Comparison of ENCODE assay signal across 2 cellular contexts in the genomic region with DNA sequence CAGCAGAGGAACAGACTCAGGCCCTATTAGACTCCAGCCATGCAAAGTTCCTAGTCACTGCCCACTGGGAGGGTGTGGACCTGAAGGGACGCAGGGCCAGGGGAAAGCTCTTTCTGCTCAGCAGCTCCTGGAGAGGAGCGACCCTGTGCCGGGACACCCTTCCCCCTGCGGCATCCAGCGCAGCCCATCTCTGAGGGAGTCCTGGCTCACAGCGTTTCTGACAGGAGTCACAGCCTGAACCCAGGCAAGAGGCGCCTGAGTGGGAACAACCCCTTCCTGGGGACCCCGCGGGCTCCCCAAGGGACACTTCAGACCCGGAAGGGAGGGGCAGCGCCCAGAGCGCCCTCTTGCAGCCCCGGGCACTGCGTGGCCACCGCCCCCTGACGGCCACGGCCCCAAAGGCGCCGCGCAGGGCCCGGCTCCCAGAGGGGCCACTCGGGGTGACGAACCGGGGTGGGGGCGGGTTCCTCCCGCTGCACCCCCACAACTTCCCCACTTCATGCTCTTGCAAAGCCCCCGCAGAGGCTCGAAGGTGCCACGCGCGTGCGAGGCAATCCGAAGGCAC.
TF ChIP-seq lines count a peak whose summit lies in the region.

No MANE protein-coding gene starts in this region.

TF ChIP-seq in WTC11, 78 proteins besides CTCF, POLR2A, EP300 and RAD21:
- TF ChIP-seq, protein P1, sequence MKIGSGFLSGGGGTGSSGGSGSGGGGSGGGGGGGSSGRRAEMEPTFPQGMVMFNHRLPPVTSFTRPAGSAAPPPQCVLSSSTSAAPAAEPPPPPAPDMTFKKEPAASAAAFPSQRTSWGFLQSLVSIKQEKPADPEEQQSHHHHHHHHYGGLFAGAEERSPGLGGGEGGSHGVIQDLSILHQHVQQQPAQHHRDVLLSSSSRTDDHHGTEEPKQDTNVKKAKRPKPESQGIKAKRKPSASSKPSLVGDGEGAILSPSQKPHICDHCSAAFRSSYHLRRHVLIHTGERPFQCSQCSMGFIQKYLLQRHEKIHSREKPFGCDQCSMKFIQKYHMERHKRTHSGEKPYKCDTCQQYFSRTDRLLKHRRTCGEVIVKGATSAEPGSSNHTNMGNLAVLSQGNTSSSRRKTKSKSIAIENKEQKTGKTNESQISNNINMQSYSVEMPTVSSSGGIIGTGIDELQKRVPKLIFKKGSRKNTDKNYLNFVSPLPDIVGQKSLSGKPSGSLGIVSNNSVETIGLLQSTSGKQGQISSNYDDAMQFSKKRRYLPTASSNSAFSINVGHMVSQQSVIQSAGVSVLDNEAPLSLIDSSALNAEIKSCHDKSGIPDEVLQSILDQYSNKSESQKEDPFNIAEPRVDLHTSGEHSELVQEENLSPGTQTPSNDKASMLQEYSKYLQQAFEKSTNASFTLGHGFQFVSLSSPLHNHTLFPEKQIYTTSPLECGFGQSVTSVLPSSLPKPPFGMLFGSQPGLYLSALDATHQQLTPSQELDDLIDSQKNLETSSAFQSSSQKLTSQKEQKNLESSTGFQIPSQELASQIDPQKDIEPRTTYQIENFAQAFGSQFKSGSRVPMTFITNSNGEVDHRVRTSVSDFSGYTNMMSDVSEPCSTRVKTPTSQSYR (CRISPR knock-in tag; IDR thresholded peaks at IDR 0.05): 0 out of 2 replicates have a peak, but pooled peaks have one; percentile 17
- TF ChIP-seq IRF2 (CRISPR knock-in tag; IDR thresholded peaks at IDR 0.05; ENCODE audit: borderline replicate concordance, low read depth): no peak
- no peak for TF ChIP-seq ZNF317 (CRISPR knock-in tag; IDR thresholded peaks at IDR 0.05; ENCODE audit: borderline replicate concordance, low read depth)
- TF ChIP-seq, protein P2, sequence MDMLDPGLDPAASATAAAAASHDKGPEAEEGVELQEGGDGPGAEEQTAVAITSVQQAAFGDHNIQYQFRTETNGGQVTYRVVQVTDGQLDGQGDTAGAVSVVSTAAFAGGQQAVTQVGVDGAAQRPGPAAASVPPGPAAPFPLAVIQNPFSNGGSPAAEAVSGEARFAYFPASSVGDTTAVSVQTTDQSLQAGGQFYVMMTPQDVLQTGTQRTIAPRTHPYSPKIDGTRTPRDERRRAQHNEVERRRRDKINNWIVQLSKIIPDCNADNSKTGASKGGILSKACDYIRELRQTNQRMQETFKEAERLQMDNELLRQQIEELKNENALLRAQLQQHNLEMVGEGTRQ (CRISPR knock-in tag; IDR thresholded peaks at IDR 0.05): no peak
- TF ChIP-seq CBFB (CRISPR knock-in tag; IDR thresholded peaks at IDR 0.05; ENCODE audit: low read depth): no peak
- TF ChIP-seq, protein P3, sequence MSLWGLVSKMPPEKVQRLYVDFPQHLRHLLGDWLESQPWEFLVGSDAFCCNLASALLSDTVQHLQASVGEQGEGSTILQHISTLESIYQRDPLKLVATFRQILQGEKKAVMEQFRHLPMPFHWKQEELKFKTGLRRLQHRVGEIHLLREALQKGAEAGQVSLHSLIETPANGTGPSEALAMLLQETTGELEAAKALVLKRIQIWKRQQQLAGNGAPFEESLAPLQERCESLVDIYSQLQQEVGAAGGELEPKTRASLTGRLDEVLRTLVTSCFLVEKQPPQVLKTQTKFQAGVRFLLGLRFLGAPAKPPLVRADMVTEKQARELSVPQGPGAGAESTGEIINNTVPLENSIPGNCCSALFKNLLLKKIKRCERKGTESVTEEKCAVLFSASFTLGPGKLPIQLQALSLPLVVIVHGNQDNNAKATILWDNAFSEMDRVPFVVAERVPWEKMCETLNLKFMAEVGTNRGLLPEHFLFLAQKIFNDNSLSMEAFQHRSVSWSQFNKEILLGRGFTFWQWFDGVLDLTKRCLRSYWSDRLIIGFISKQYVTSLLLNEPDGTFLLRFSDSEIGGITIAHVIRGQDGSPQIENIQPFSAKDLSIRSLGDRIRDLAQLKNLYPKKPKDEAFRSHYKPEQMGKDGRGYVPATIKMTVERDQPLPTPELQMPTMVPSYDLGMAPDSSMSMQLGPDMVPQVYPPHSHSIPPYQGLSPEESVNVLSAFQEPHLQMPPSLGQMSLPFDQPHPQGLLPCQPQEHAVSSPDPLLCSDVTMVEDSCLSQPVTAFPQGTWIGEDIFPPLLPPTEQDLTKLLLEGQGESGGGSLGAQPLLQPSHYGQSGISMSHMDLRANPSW (CRISPR knock-in tag; conservative IDR thresholded peaks at IDR 0.05; ENCODE audit: low read depth): no peak
- TF ChIP-seq, protein P4, sequence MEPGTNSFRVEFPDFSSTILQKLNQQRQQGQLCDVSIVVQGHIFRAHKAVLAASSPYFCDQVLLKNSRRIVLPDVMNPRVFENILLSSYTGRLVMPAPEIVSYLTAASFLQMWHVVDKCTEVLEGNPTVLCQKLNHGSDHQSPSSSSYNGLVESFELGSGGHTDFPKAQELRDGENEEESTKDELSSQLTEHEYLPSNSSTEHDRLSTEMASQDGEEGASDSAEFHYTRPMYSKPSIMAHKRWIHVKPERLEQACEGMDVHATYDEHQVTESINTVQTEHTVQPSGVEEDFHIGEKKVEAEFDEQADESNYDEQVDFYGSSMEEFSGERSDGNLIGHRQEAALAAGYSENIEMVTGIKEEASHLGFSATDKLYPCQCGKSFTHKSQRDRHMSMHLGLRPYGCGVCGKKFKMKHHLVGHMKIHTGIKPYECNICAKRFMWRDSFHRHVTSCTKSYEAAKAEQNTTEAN (CRISPR knock-in tag; IDR thresholded peaks at IDR 0.05): no peak
- TF ChIP-seq MXD4 (CRISPR knock-in tag; IDR thresholded peaks at IDR 0.05; ENCODE audit: borderline replicate concordance): no peak

TF ChIP-seq in H1, 55 proteins besides CTCF, POLR2A, EP300 and RAD21:
- no peak for TF ChIP-seq BACH1 (IDR thresholded peaks at IDR 0.05; ENCODE audit: low read length)
- TF ChIP-seq YY1 (IDR thresholded peaks at IDR 0.05; ENCODE audit: low read depth, low read length): no peak
- TF ChIP-seq TEAD4 (IDR thresholded peaks at IDR 0.05; ENCODE audit: low read depth, low read length): no peak
- TF ChIP-seq BCL11A (IDR thresholded peaks at IDR 0.05; ENCODE audit: low read depth in 2 of 2, low read length in 2 of 2): no peak
- 0 out of 2 replicates have a peak, but pooled peaks have one; percentile 21 for TF ChIP-seq GABPA (IDR thresholded peaks at IDR 0.05; ENCODE audit: borderline replicate concordance, insufficient read depth, low read length)
- TF ChIP-seq ZNF274 (IDR thresholded peaks at IDR 0.05; ENCODE audit: borderline replicate concordance, extremely low read depth, low read length): no peak
- TF ChIP-seq HDAC2 (IDR thresholded peaks at IDR 0.05; ENCODE audit: borderline replicate concordance in 1 of 2, low read depth in 2 of 2, low read length in 2 of 2): 0 out of 4 replicates have a peak, but pooled peaks of 1 of the 2 experiments have one; percentile 75
- TF ChIP-seq SIRT6 (IDR thresholded peaks at IDR 0.05; ENCODE audit: low read length): no peak
- TF ChIP-seq HDAC6 (IDR thresholded peaks at IDR 0.05; ENCODE audit: low read depth, low read length): no peak
- TF ChIP-seq TCF12 (IDR thresholded peaks at IDR 0.05; ENCODE audit: low read depth, low read length): no peak
- TF ChIP-seq CEBPB (IDR thresholded peaks at IDR 0.05; ENCODE audit: low read depth, low read length): no peak
- no peak for TF ChIP-seq SUZ12 (IDR thresholded peaks at IDR 0.05; ENCODE audit: low read length)
